22 cellular contexts compared by ENCODE assay signal in the genomic region with DNA sequence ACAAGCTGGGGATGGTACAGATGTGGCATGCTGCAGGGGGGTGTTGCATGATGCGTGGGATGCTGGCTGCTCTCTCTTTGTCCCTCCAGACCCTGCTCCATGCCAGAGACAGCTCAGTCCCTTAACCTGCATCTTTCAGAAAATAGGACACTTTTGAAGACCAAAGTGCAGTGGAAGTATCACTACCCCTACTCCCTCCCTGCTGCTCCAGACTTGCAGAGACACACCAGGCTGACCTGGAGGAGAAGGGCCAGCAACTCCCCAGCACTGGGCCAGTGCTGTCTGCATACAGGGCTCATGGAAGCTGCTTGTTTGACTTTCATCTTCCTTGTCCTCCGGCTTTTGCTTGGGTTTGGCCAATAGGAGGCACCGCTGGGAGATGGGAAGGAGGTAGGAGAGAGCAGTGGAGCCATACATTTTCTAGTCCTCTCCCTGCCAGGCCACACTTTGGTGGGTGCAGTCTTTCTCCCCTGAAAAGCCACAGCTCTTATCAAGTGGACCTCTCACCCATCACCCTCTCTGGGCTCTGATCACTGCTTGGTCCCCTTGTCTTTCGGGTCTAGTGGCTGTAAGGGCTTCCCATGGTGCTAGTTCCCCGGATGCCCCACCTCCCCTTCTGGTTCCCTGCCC. TPM values are rescaled to one million over a fixed set of nuclear protein-coding genes. Genes with fewer than 3 reads are reported as not detected.
"Had no signal": no experiment of that assay in that cellular context is flagged by ENCODE, and none has a peak within 500 bp of the region (broad histone marks: within the 10 kb centered on the region; RNA-seq: fewer than 3 reads in every experiment).

No MANE protein-coding gene starts in this region.

- H3K27ac Mint-ChIP-seq: activated naive CD4-positive, alpha-beta T cell treated with anti-CD3 and anti-CD28 coated beads, Interleukin-2, amount 50 U/mL, for 72 hours; activated T-helper 17 cell treated with anti-CD3 and anti-CD28 coated beads, Interleukin-2, amount 50 U/mL, for 72 hours; effector memory CD8-positive, alpha-beta T cell; nephron had no signal

- DNase-seq: activated CD4-positive, alpha-beta T cell treated with anti-CD3 and anti-CD28 coated beads for 4 hours; activated CD4-positive, alpha-beta T cell treated with anti-CD3 and anti-CD28 coated beads, Interleukin-2, amount 50 U/mL, for 4 hours; activated gamma-delta T cell treated with Interleukin-2 at 50 U/mL for 16 hours; activated T-cell treated with anti-CD3 and anti-CD28 coated beads, Interleukin-2, amount 50 U/mL, for 4 hours; anterior cingulate cortex; dorsolateral prefrontal cortex; effector memory CD8-positive, alpha-beta T cell; hippocampal formation; left cardiac atrium; left ventricle myocardium superior; pancreas; stimulated activated CD4-positive, alpha-beta T cell treated with anti-CD3 and anti-CD28 coated beads, Interleukin-2, amount 100 ng/mL, for 48 hours; stimulated activated naive CD4-positive, alpha-beta T cell treated with Interleukin-2 at 50 U/mL for 16 hours had no signal

- H3K4me3 Mint-ChIP-seq: activated T-cell treated with anti-CD3 and anti-CD28 coated beads, Interleukin-2, amount 50 U/mL, for 4 hours; activated T-helper 17 cell treated with anti-CD3 and anti-CD28 coated beads, Interleukin-2, amount 50 U/mL, for 72 hours; effector memory CD8-positive, alpha-beta T cell; nephron had no signal

- H3K27me3 ChIP-seq: gastroesophageal sphincter, pancreas, tibial nerve had no signal

- H3K9me3 Mint-ChIP-seq: activated naive CD4-positive, alpha-beta T cell treated with anti-CD3 and anti-CD28 coated beads, Interleukin-2, amount 50 U/mL, for 72 hours; activated T-cell treated with anti-CD3 and anti-CD28 coated beads, Interleukin-2, amount 50 U/mL, for 4 hours; activated T-helper 17 cell treated with anti-CD3 and anti-CD28 coated beads, Interleukin-2, amount 50 U/mL, for 72 hours; effector memory CD8-positive, alpha-beta T cell; nephron had no signal

- H3K4me3 ChIP-seq: coronary artery, dorsolateral prefrontal cortex, gastroesophageal sphincter, pancreas, prostate gland, tibial nerve had no signal

- H3K36me3 ChIP-seq: gastroesophageal sphincter, pancreas, prostate gland, tibial nerve had no signal

- H3K4me1 Mint-ChIP-seq: activated T-helper 17 cell treated with anti-CD3 and anti-CD28 coated beads, Interleukin-2, amount 50 U/mL, for 72 hours had no signal

- H3K36me3 Mint-ChIP-seq: activated naive CD4-positive, alpha-beta T cell treated with anti-CD3 and anti-CD28 coated beads, Interleukin-2, amount 50 U/mL, for 72 hours had no signal

- H3K9me3 ChIP-seq: gastroesophageal sphincter, pancreas, prostate gland had no signal

- ATAC-seq: activated naive CD4-positive, alpha-beta T cell treated with anti-CD3 and anti-CD28 coated beads, Interleukin-2, amount 50 U/mL, for 72 hours; activated T-cell treated with anti-CD3 and anti-CD28 coated beads, Interleukin-2, amount 50 U/mL, for 4 hours; activated T-helper 17 cell treated with anti-CD3 and anti-CD28 coated beads, Interleukin-2, amount 50 U/mL, for 72 hours; effector memory CD8-positive, alpha-beta T cell; gastroesophageal sphincter; left cardiac atrium; left ventricle myocardium superior; pancreas had no signal

- H3K4me1 ChIP-seq: pancreas, prostate gland, tibial nerve had no signal

- H3K27ac ChIP-seq: coronary artery, dorsolateral prefrontal cortex, gastroesophageal sphincter, pancreas, prostate gland, tibial nerve had no signal

RNA-seq across cellular contexts. Expression of gene NKD1, which starts 46.1 kb away (rescaled TPM):
- total RNA-seq: endothelial cell of umbilical vein, fibroblast of villous mesenchyme had no signal
- polyA plus RNA-seq: endothelial cell of umbilical vein had no signal
